In the genomic region with DNA sequence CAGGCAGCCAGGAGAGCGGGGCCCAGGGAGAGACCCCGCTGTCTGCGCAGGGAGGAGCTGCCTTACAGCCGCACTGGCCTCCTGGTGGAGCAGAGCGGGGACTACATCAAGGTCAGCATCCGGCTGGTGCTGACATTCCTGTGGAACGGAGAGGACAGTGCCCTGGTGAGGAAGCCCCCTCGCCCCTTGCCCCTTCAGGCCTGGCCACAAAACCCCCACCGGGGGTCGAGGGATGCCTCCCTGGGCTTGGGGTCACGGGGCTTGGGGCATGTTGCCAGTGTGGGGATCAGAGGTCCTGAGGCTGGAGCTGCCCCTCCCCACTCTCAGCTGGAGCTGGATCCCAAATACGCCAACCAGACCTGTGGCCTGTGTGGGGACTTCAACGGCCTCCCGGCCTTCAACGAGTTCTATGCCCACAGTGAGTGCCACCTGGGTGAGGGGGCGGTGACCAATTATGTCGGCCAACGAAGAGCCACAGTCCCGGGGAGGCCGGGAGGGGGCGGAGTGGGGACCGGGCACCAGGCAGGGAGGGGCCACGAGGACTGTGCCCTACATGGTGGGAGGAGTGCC, we compare ENCODE assay signal across 13 cellular contexts. TPM values are rescaled to one million over a fixed set of nuclear protein-coding genes. Genes with fewer than 3 reads are reported as not detected.
DNase-seq lines count a peak whose midpoint lies in the region; ATAC-seq and TF ChIP-seq lines count a peak whose summit lies in the region.
"Had no signal": no experiment of that assay in that cellular context is flagged by ENCODE, and none has a peak within 500 bp of the region (broad histone marks: within the 10 kb centered on the region; RNA-seq: fewer than 3 reads in every experiment).

No MANE protein-coding gene starts in this region.

- POLR2A ChIA-PET in GM10248 (lab: Yijun Ruan, JAX) = no interaction called here

- no peak overlapping the region for H3K27ac ChIP-seq in endodermal cell (ENCODE audit: low read depth, low read length)
- H3K27ac ChIP-seq: body of pancreas, KMS-11 had no signal

- peak; percentile 20 for DNase-seq in BE2C
- no peak for DNase-seq in HFFc6
- DNase-seq in endodermal cell = peak; percentile 75
- peak; percentile 6 to 46 (median 33) for DNase-seq in mucosa of descending colon
- DNase-seq in GM10248 (ENCODE audit: extremely low spot score) = no peak
- DNase-seq: activated T-cell treated with anti-CD3 and anti-CD28 coated beads, Interleukin-2, amount 50 U/mL, for 4 hours had no signal

- H3K4me1 Mint-ChIP-seq in HFFc6 (ENCODE audit: low read depth) (no peaks in the 10 kb centered on the region), endodermal cell (no peaks in the 10 kb centered on the region)

- H3K9me3 ChIP-seq in BE2C (no peaks in the 10 kb centered on the region), endodermal cell (ENCODE audit: control insufficient read depth, low read length) (no peaks in the 10 kb centered on the region), mucosa of descending colon (no peaks in the 10 kb centered on the region)
- H3K9me3 ChIP-seq: body of pancreas had no signal

- CTCF ChIA-PET in GM10248 (lab: Yijun Ruan, JAX) = no interaction called here

- H3K36me3 ChIP-seq in BE2C = no peaks in the 10 kb centered on the region
- no peaks in the 10 kb centered on the region for H3K36me3 ChIP-seq in endodermal cell (ENCODE audit: control insufficient read depth, insufficient read depth, low read length)
- no peaks in the 10 kb centered on the region for H3K36me3 ChIP-seq in mucosa of descending colon (ENCODE audit: low read depth)

- no peak overlapping the region for H3K4me3 ChIP-seq in BE2C (ENCODE audit: low read depth, low read length)
- no peak overlapping the region for H3K4me3 ChIP-seq in endodermal cell (ENCODE audit: low read length)
- H3K4me3 ChIP-seq in mucosa of descending colon = no peak overlapping the region
- H3K4me3 ChIP-seq: body of pancreas had no signal

- no peak for ATAC-seq in mucosa of descending colon
- ATAC-seq in GM21737 (IDR thresholded peaks at IDR 0.05; ENCODE audit: unreplicated experiment) = no peak
- no peak for ATAC-seq in HG02678 (IDR thresholded peaks at IDR 0.05; ENCODE audit: unreplicated experiment)
- no peak for ATAC-seq in HG02840 (IDR thresholded peaks at IDR 0.05; ENCODE audit: low FRiP score, unreplicated experiment)
- ATAC-seq: activated T-cell treated with anti-CD3 and anti-CD28 coated beads, Interleukin-2, amount 50 U/mL, for 4 hours; body of pancreas had no signal

- H3K27me3 ChIP-seq in BE2C = peaks cover 11% of the 10 kb centered on the region
- no peaks in the 10 kb centered on the region for H3K27me3 ChIP-seq in endodermal cell (ENCODE audit: control insufficient read depth, insufficient read depth, low read length, poor library complexity, severe bottlenecking)

- no peak overlapping the region for H3K4me3 Mint-ChIP-seq in HFFc6
- no peak overlapping the region for H3K4me3 Mint-ChIP-seq in endodermal cell
- H3K4me3 Mint-ChIP-seq: activated T-cell treated with anti-CD3 and anti-CD28 coated beads, Interleukin-2, amount 50 U/mL, for 4 hours had no signal

- no peaks in the 10 kb centered on the region for H3K36me3 Mint-ChIP-seq in HFFc6 (ENCODE audit: low read depth)
- H3K36me3 Mint-ChIP-seq in endodermal cell (ENCODE audit: low read depth) = no peaks in the 10 kb centered on the region

- H3K4me1 ChIP-seq in BE2C (no peaks in the 10 kb centered on the region), endodermal cell (ENCODE audit: control insufficient read depth, insufficient read depth, low read length) (no peaks in the 10 kb centered on the region), mucosa of descending colon (ENCODE audit: low read depth) (peaks cover 25% of the 10 kb centered on the region)

- intact Hi-C loops in mucosa of descending colon (cut with DNase I, micrococcal nuclease) = no loop called here

- TF ChIP-seq CTCF in BE2C (IDR thresholded peaks at IDR 0.05; ENCODE audit: low read depth, low read length) = peak; percentile 16
- peak; percentile 56 for TF ChIP-seq CTCF in HFFc6 (IDR thresholded peaks at IDR 0.05)
- peak; percentile 71 for TF ChIP-seq CTCF in endodermal cell (conservative IDR thresholded peaks at IDR 0.05)
- no peak for TF ChIP-seq CTCF in mucosa of descending colon (IDR thresholded peaks at IDR 0.05)
- no peak for TF ChIP-seq CTCF in GM10248 (IDR thresholded peaks at IDR 0.05; ENCODE audit: control extremely low read depth, extremely low read depth, low read depth, missing control alignments)

- peaks cover 4% of the 10 kb centered on the region for H3K27me3 Mint-ChIP-seq in HFFc6 (ENCODE audit: insufficient read depth)
- no peaks in the 10 kb centered on the region for H3K27me3 Mint-ChIP-seq in endodermal cell (ENCODE audit: insufficient read depth)

- WGBS in endodermal cell (ENCODE audit: insufficient coverage in 1 of 2, insufficient read length in 1 of 2), 2 experiments = 85 to 87% methylated on average over 12 to 23 of the region's 23 CpGs

- H3K9me3 Mint-ChIP-seq in HFFc6 (no peaks in the 10 kb centered on the region), endodermal cell (no peaks in the 10 kb centered on the region)
- H3K9me3 Mint-ChIP-seq: activated T-cell treated with anti-CD3 and anti-CD28 coated beads, Interleukin-2, amount 50 U/mL, for 4 hours had no signal

- H3K9ac ChIP-seq in endodermal cell (ENCODE audit: extremely low read depth, low read length, poor library complexity, severe bottlenecking) = no peak overlapping the region
- H3K9ac ChIP-seq: KMS-11 had no signal

- no peak overlapping the region for H3K27ac Mint-ChIP-seq in HFFc6
- H3K27ac Mint-ChIP-seq in endodermal cell = no peak overlapping the region

RNA-seq across cellular contexts. Expression of gene MUC5B, which starts 4.2 kb away (rescaled TPM):
- not detected for polyA plus RNA-seq in BE2C (2012; ENCODE audit: insufficient read depth, insufficient read length, low read depth)
- not detected for total RNA-seq in HFFc6 (2021; fragmentation: NEBNext Ultra II Directional; extraction: Animal tissue kit (Norgen Biotek cat#: 25700))
- total RNA-seq in endodermal cell (not detected), mucosa of descending colon (100 to 1,000 TPM; 133 to 431 (median 135) TPM)
- 0.04 TPM for polyA plus RNA-seq in endodermal cell (2013, experiment 1 of 2)
- 0.04 TPM for polyA plus RNA-seq in endodermal cell (2013, experiment 2 of 2)
- total RNA-seq: fibroblast of lung, pulmonary artery endothelial cell had no signal
- polyA plus RNA-seq: fibroblast of lung had no signal

Comparison
In these comparisons a context has a peak if more than half of its experiments do, and no peak if none do; other contexts are left out.
1. DNase-seq: peak in BE2C (single experiment), endodermal cell (single experiment) and mucosa of descending colon (3 of 3); none in HFFc6 (single experiment) and GM10248 (single experiment).
2. CTCF ChIP-seq: peak in BE2C (single experiment), HFFc6 (single experiment) and endodermal cell (single experiment); none in mucosa of descending colon (single experiment) and GM10248 (single experiment).
3. RNA of gene MUC5B, which starts 4.2 kb away (total RNA-seq): 133 to 431 TPM in mucosa of descending colon; not detected in endodermal cell and not detected in HFFc6; every median in the first group is over 100 times any median in the second.